ENCODE assay signal across 19 cellular contexts in genomic region chr1:19496529-19496877, GRCh38. TPM values are rescaled to one million over a fixed set of nuclear protein-coding genes. Genes with fewer than 3 reads are reported as not detected.
DNase-seq lines count a peak whose midpoint lies in the region; TF ChIP-seq lines count a peak whose summit lies in the region.
"Had no signal": no experiment of that assay in that cellular context is flagged by ENCODE, and none has a peak within 500 bp of the region (broad histone marks: within the 10 kb centered on the region; RNA-seq: fewer than 3 reads in every experiment).

No MANE protein-coding gene starts in this region.

- no peak for TF ChIP-seq POLR2A in stomach (IDR thresholded peaks at IDR 0.05)

- TF ChIP-seq EP300 in stomach (IDR thresholded peaks at IDR 0.05): no peak

- H3K27ac ChIP-seq in MM.1S (ENCODE audit: low read length) (peak overlapping the region; percentile 63; the same call in 1 of the 2 replicates), mucosa of rectum (ENCODE audit: low read depth in 2 of 2, low read length in 2 of 2) (peak overlapping the region; percentile 2 to 49), stomach (peak overlapping the region in 4 of 5 donors; percentile 10 to 73 (median 60))
- H3K27ac ChIP-seq: body of pancreas, C4-2B, HL-60 had no signal

- H3K9me3 ChIP-seq in MM.1S (replicated peaks; ENCODE audit: insufficient read depth, low read length): no peaks in the 10 kb centered on the region
- no peaks in the 10 kb centered on the region for H3K9me3 ChIP-seq in mucosa of rectum (ENCODE audit: control insufficient read depth in 2 of 2, low read length in 2 of 2)
- H3K9me3 ChIP-seq in stomach: no peaks in the 10 kb centered on the region
- H3K9me3 ChIP-seq: body of pancreas, psoas muscle, SK-N-SH, tibial nerve had no signal

- peak overlapping the region; percentile 75 for H2AFZ ChIP-seq in MM.1S (ENCODE audit: low read length)

- no peak for DNase-seq in MM.1S
- peak; percentile 51 for DNase-seq in astrocyte of the hippocampus (ENCODE audit: low read depth, low spot score)
- DNase-seq in stomach: no peak
- DNase-seq in stimulated activated CD4-positive, alpha-beta T cell treated with anti-CD3 and anti-CD28 coated beads, Interleukin-4, amount 100 ng/mL, for 24 hours: no peak
- DNase-seq in GF-D8 (lab: John Stamatoyannopoulos, UW): no peak
- no peak for DNase-seq in ACHN
- DNase-seq: activated CD4-positive, alpha-beta T cell treated with anti-CD3 and anti-CD28 coated beads for 48 hours; activated T-cell treated with anti-CD3 and anti-CD28 coated beads, Interleukin-2, amount 50 U/mL, for 24 hours; body of pancreas; glutamatergic neuron; Kasumi-1; NCI-H82; psoas muscle; SK-N-SH; stimulated activated CD8-positive, alpha-beta memory T cell treated with anti-CD3 and anti-CD28 coated beads, Interleukin-4, amount 100 ng/mL, for 48 hours had no signal

- H3K79me2 ChIP-seq in MM.1S (ENCODE audit: low read length): no peaks in the 10 kb centered on the region

- intact Hi-C loops in stomach (cut with DNase I; ENCODE audit: low total_unique reads): no loop called here

- no peak overlapping the region for H3K9ac ChIP-seq in MM.1S (ENCODE audit: low read length)
- H3K9ac ChIP-seq in mucosa of rectum (ENCODE audit: low read depth in 1 of 2, low read length in 2 of 2): no peak overlapping the region
- H3K9ac ChIP-seq: SK-N-SH had no signal

- no peaks in the 10 kb centered on the region for H4K20me1 ChIP-seq in MM.1S (ENCODE audit: insufficient read depth, low read length)

- TF ChIP-seq CTCF in MM.1S (IDR thresholded peaks at IDR 0.05; ENCODE audit: low read length) (no peak), stomach (IDR thresholded peaks at IDR 0.05) (no peak)

- H3K4me2 ChIP-seq in MM.1S (ENCODE audit: low read depth, low read length): peak overlapping the region; percentile 67
- H3K4me2 ChIP-seq: SK-N-SH had no signal

- H3K4me3 ChIP-seq in MM.1S (ENCODE audit: low read length) (peak overlapping the region; percentile 35), mucosa of rectum (ENCODE audit: low read length in 2 of 2) (no peak overlapping the region), stomach (no peak overlapping the region)
- H3K4me3 ChIP-seq: body of pancreas, psoas muscle, tibial nerve had no signal

- H3K36me3 ChIP-seq in MM.1S (replicated peaks; ENCODE audit: insufficient read depth, low read length): no peaks in the 10 kb centered on the region
- H3K36me3 ChIP-seq in mucosa of rectum (ENCODE audit: control insufficient read depth in 2 of 2, insufficient read depth in 2 of 2, low read length in 2 of 2): no peaks in the 10 kb centered on the region
- H3K36me3 ChIP-seq in stomach: no peaks in the 10 kb centered on the region
- H3K36me3 ChIP-seq: tibial nerve had no signal

- H3K4me1 ChIP-seq in MM.1S (ENCODE audit: low read length) (peaks cover 18% of the 10 kb centered on the region), mucosa of rectum (ENCODE audit: control insufficient read depth in 2 of 2, insufficient read depth in 2 of 2, low read length in 2 of 2) (peaks cover 0 to 3% of the 10 kb centered on the region in 2 donors), stomach (peaks cover 0 to 14% (median 9%) of the 10 kb centered on the region in 4 donors)
- H3K4me1 ChIP-seq: body of pancreas had no signal

- 80 to 100% (median 89%) methylated on average over 1 of the region's 1 CpG for WGBS in stomach, 5 donors

- H3K27me3 ChIP-seq in MM.1S (replicated peaks; ENCODE audit: insufficient read depth, low read length) (no peaks in the 10 kb centered on the region), mucosa of rectum (ENCODE audit: control insufficient read depth in 2 of 2, insufficient read depth in 2 of 2, low read length in 2 of 2) (no peaks in the 10 kb centered on the region), stomach (no peaks in the 10 kb centered on the region)
- H3K27me3 ChIP-seq: body of pancreas, tibial nerve had no signal

- peaks cover 11% of the 10 kb centered on the region for H3F3A ChIP-seq in MM.1S (ENCODE audit: insufficient read depth, low read length)

- in situ Hi-C loops in ACHN (cut with HindIII; ENCODE audit: low pct_ligation_motif_present, low pct_unique_long_range_greater_than_20kb, low sequenced_read_pairs): no loop called here

- no peaks in the 10 kb centered on the region for H3K9me2 ChIP-seq in MM.1S (replicated peaks; ENCODE audit: insufficient read depth, low read length)
- H3K9me2 ChIP-seq: SK-N-SH had no signal

RNA-seq across cellular contexts. Expression of gene CAPZB, which starts 11.2 kb away (rescaled TPM):
- 100 to 1,000 TPM in 3 of 5 donors, 10 to 100 TPM in 2; 84.9 to 246 (median 112) TPM for total RNA-seq in stomach
- 100 to 1,000 TPM; 188 to 345 (median 256) TPM for polyA plus RNA-seq in stomach
